ENCODE assay signal across 1 cellular context in the genomic region with DNA sequence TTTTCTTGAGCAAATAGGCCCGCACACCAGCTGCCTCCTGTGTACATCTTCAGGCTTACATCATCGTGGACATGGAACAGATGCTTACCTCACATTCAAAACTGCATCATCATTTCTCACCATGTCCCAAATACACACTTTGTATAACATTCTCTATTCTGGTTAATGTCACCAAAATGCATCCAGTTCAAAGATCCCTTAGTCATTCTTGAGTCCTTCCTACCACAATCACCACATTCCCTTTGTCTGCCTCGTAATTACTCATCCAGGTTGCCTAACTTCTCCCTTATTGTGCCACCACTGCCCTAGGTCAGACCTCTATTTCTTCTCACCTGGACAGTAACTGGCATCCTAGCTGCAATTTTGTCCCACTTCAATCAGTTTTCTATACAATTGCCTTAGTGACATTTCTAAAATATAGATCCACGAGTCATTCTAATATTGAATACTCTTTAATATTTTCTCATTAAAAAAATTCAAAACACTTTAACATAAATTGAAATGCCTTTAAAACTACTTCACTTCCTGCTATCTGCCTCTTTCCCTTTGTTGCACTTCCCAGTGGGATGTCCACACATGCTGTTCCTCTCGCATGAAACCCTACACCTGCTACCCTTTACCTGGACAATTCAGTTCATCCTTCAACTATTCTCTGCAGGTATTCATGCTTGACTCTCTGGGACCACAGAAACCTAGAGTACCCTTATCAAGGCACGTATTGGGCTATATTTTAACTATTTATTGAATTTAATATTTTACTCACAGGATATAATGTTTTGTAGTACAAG.
TF ChIP-seq lines count a peak whose summit lies in the region.

No MANE protein-coding gene starts in this region.

TF ChIP-seq in GM23338, 12 proteins besides CTCF, POLR2A, EP300 and RAD21 (continued from another document):
- TF ChIP-seq, protein P1, sequence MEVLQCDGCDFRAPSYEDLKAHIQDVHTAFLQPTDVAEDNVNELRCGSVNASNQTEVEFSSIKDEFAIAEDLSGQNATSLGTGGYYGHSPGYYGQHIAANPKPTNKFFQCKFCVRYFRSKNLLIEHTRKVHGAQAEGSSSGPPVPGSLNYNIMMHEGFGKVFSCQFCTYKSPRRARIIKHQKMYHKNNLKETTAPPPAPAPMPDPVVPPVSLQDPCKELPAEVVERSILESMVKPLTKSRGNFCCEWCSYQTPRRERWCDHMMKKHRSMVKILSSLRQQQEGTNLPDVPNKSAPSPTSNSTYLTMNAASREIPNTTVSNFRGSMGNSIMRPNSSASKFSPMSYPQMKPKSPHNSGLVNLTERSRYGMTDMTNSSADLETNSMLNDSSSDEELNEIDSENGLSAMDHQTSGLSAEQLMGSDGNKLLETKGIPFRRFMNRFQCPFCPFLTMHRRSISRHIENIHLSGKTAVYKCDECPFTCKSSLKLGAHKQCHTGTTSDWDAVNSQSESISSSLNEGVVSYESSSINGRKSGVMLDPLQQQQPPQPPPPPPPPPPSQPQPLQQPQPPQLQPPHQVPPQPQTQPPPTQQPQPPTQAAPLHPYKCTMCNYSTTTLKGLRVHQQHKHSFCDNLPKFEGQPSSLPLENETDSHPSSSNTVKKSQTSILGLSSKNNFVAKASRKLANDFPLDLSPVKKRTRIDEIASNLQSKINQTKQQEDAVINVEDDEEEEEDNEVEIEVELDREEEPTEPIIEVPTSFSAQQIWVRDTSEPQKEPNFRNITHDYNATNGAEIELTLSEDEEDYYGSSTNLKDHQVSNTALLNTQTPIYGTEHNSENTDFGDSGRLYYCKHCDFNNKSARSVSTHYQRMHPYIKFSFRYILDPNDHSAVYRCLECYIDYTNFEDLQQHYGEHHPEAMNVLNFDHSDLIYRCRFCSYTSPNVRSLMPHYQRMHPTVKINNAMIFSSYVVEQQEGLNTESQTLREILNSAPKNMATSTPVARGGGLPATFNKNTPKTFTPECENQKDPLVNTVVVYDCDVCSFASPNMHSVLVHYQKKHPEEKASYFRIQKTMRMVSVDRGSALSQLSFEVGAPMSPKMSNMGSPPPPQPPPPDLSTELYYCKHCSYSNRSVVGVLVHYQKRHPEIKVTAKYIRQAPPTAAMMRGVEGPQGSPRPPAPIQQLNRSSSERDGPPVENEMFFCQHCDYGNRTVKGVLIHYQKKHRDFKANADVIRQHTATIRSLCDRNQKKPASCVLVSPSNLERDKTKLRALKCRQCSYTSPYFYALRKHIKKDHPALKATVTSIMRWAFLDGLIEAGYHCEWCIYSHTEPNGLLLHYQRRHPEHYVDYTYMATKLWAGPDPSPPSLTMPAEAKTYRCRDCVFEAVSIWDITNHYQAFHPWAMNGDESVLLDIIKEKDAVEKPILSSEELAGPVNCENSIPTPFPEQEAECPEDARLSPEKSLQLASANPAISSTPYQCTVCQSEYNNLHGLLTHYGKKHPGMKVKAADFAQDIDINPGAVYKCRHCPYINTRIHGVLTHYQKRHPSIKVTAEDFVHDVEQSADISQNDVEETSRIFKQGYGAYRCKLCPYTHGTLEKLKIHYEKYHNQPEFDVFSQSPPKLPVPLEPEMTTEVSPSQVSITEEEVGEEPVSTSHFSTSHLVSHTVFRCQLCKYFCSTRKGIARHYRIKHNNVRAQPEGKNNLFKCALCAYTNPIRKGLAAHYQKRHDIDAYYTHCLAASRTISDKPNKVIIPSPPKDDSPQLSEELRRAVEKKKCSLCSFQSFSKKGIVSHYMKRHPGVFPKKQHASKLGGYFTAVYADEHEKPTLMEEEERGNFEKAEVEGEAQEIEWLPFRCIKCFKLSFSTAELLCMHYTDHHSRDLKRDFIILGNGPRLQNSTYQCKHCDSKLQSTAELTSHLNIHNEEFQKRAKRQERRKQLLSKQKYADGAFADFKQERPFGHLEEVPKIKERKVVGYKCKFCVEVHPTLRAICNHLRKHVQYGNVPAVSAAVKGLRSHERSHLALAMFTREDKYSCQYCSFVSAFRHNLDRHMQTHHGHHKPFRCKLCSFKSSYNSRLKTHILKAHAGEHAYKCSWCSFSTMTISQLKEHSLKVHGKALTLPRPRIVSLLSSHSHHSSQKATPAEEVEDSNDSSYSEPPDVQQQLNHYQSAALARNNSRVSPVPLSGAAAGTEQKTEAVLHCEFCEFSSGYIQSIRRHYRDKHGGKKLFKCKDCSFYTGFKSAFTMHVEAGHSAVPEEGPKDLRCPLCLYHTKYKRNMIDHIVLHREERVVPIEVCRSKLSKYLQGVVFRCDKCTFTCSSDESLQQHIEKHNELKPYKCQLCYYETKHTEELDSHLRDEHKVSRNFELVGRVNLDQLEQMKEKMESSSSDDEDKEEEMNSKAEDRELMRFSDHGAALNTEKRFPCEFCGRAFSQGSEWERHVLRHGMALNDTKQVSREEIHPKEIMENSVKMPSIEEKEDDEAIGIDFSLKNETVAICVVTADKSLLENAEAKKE (CRISPR knock-in tag; IDR thresholded peaks at IDR 0.05) = no peak
- no peak for TF ChIP-seq CREB1 (CRISPR knock-in tag; IDR thresholded peaks at IDR 0.05; ENCODE audit: low read depth)
- TF ChIP-seq EZH2phosphoT487 (IDR thresholded peaks at IDR 0.05; ENCODE audit: unreplicated experiment) = no peak
